ENCODE assay signal across 21 cellular contexts in the genomic region with DNA sequence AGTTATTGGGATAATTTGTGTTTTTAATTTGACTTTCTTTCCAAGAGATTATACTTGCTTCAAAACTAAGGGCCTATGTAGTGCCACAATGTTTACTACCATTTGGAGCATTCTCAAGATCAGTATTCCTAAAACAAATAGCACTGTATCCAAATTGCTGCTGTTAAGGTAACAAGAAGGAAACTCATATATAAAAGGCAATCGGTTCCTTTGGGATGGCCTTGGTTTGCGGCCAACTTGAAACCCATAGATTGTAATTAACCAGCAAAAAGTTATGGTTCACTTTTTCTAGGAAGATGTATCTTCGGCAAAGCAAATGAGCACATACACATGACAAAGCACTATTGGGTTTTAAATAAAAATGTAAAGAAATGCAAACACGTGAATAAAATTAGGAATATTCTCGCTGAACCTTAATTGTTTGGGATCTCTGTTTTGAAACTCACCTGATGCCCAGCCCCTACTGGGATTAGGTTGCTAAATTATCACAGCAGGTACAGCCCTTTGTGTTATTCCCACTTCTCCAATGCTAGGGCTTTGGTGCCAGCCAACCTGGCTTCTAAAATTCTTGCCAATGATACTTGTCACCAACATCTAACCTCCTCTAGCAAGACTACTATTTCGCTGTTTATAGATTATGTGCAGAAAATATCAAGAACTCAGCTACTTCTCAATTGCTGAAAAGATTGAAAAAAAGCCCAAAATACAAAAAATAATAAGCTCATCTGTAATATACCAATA. TPM values are rescaled to one million over a fixed set of nuclear protein-coding genes. Genes with fewer than 3 reads are reported as not detected.
DNase-seq lines count a peak whose midpoint lies in the region; ATAC-seq, FAIRE-seq and TF ChIP-seq lines count a peak whose summit lies in the region.
"Had no signal": no experiment of that assay in that cellular context is flagged by ENCODE, and none has a peak within 500 bp of the region (broad histone marks: within the 10 kb centered on the region; RNA-seq: fewer than 3 reads in every experiment).

No MANE protein-coding gene starts in this region.

- TF ChIP-seq RAD21 in A549 (conservative IDR thresholded peaks at IDR 0.05 in 1 of 2, IDR thresholded peaks at IDR 0.05 in 1 of 2), result no peak

- WGBS in A549 (ENCODE audit: missing lambda C conversion rate), result 90% methylated on average over 6 of the region's 6 CpGs

- TF ChIP-seq CTCF in A549 (IDR thresholded peaks at IDR 0.05), result no peak

- no peak for DNase-seq in A549 (ENCODE audit: low read depth in 1 of 2, low spot score in 1 of 2)
- DNase-seq in G401 (ENCODE audit: low spot score), result peak; percentile 75
- DNase-seq in NCI-H69 (lab: John Stamatoyannopoulos, UW), result peak; percentile 77
- DNase-seq in cerebellum (ENCODE audit: low spot score), result peak; percentile 65
- DNase-seq in COLO829 (ENCODE audit: low spot score), result no peak
- DNase-seq in KG1 (lab: John Stamatoyannopoulos, UW), result no peak
- no peak for DNase-seq in mucosa of gallbladder (ENCODE audit: low spot score)
- DNase-seq: AML-193; CD4-positive, alpha-beta T cell; DMS153; DMS79; GF-D8; GM23248; HCEC 1CT had no signal

- POLR2A ChIA-PET in A549 (lab: Yijun Ruan, JAX), result interaction anchor here (2.1 kb wide), 1 partner anchor 217 kb away, joined by 9 read pairs; no protein-coding TSS in a partner anchor

- H3K4me2 ChIP-seq in A549, result peak overlapping the region; percentile 18; the same call in 1 of the 3 replicates

- H3K4me1 ChIP-seq in A549, result peaks cover 53% of the 10 kb centered on the region

- in situ Hi-C loops in G401 (cut with HindIII; ENCODE audit: low sequenced_read_pairs), result no loop called here

- CTCF ChIA-PET in A549 (lab: Yijun Ruan, JAX), result interaction anchor here (0.9 to 4.2 kb wide), 18 partner anchors 14 to 335 kb away, joined by 3 to 56 read pairs (median 6); a partner anchor contains a TSS

- ATAC-seq in A549, result no peak
- no peak for ATAC-seq in HG03457 (IDR thresholded peaks at IDR 0.05; ENCODE audit: unreplicated experiment)
- ATAC-seq: GM12878 had no signal

- peak overlapping the region; percentile 94 to 96 for H3K27ac ChIP-seq in A549
- H3K27ac ChIP-seq: C4-2B, GM23248 had no signal

- H3K9me3 ChIP-seq in A549, result no peaks in the 10 kb centered on the region

- H3K4me3 ChIP-seq in A549, result no peak overlapping the region
- H3K4me3 ChIP-seq: GM12878, GM23248 had no signal

- no peak for TF ChIP-seq EP300 in A549 (IDR thresholded peaks at IDR 0.05)

- peak; percentile 13 for FAIRE-seq in A549 (lab: Jason Lieb, UNC)
- FAIRE-seq: A204.1, GM12878, GM19239, H54 had no signal

- no peak for TF ChIP-seq POLR2A in A549 (IDR thresholded peaks at IDR 0.05; ENCODE audit: low read length)

TF ChIP-seq in A549, 52 proteins besides CTCF, POLR2A, EP300 and RAD21:
- TF ChIP-seq PHF8 (IDR thresholded peaks at IDR 0.05; ENCODE audit: borderline replicate concordance, low read depth) (no peak), EHMT2 (IDR thresholded peaks at IDR 0.05; ENCODE audit: low read depth) (no peak), FOSB (CRISPR knock-in tag; IDR thresholded peaks at IDR 0.05) (no peak), RNF2 (IDR thresholded peaks at IDR 0.05; ENCODE audit: borderline replicate concordance, low read depth) (no peak), HOXA7 (CRISPR knock-in tag; IDR thresholded peaks at IDR 0.05) (no peak), NFE2L2 (conservative IDR thresholded peaks at IDR 0.05; ENCODE audit: low read length) (no peak), JUNB (IDR thresholded peaks at IDR 0.05) (no peak), BHLHE40 (IDR thresholded peaks at IDR 0.05; ENCODE audit: low read depth, low read length) (no peak), ZC3H11A (IDR thresholded peaks at IDR 0.05) (no peak), ZNF302 (CRISPR knock-in tag; IDR thresholded peaks at IDR 0.05) (no peak), TFCP2L1 (CRISPR knock-in tag; IDR thresholded peaks at IDR 0.05) (no peak), SREBF2 (IDR thresholded peaks at IDR 0.05) (no peak), MAZ (IDR thresholded peaks at IDR 0.05; ENCODE audit: borderline replicate concordance, low read depth, low read length) (no peak), POLR2AphosphoS2 (conservative IDR thresholded peaks at IDR 0.05; ENCODE audit: low read length) (no peak), ZFP36 (IDR thresholded peaks at IDR 0.05; ENCODE audit: borderline replicate concordance, partially characterized antibody) (no peak), RFX5 (IDR thresholded peaks at IDR 0.05) (no peak), JUN (IDR thresholded peaks at IDR 0.05) (no peak)
- TF ChIP-seq, protein P1, sequence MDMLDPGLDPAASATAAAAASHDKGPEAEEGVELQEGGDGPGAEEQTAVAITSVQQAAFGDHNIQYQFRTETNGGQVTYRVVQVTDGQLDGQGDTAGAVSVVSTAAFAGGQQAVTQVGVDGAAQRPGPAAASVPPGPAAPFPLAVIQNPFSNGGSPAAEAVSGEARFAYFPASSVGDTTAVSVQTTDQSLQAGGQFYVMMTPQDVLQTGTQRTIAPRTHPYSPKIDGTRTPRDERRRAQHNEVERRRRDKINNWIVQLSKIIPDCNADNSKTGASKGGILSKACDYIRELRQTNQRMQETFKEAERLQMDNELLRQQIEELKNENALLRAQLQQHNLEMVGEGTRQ (IDR thresholded peaks at IDR 0.05), result no peak
- TF ChIP-seq, protein P2, sequence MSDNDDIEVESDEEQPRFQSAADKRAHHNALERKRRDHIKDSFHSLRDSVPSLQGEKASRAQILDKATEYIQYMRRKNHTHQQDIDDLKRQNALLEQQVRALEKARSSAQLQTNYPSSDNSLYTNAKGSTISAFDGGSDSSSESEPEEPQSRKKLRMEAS (IDR thresholded peaks at IDR 0.05), result no peak
TF ChIP-seq in A549: peak in this region for 0.

RNA-seq across cellular contexts. Expression of a gene that starts 16.0 kb away (rescaled TPM):
- polyA plus RNA-seq in A549 (2011; rRNA removed) (1.8 and 2.0 TPM in 2 replicates), A549 (2017; fragmentation: RNase III; extraction: RNeasy Plus Mini Kit Qiagen cat#74134 plus additional on column Dnase treatment) (0.89 to 2.1 TPM (median 1.6 TPM) in 3 replicates)
- polyA plus RNA-seq in A549 (2012; cell fraction: cytosol; rRNA removed), result 0.48 and 0.52 TPM in 2 replicates
- 0.26 and 1.0 TPM in 2 replicates for polyA plus RNA-seq in A549 (2012; cell fraction: nucleus; rRNA removed)
- polyA minus RNA-seq in A549 (2011; rRNA and poly(A)+ RNA removed), result 1.1 and 1.2 TPM in 2 replicates
- total RNA-seq in G401 (2014; rRNA removed; shearing (Covaris generic)), result 0.27 and 0.49 TPM in 2 replicates
- total RNA-seq in cerebellum (not detected), mucosa of gallbladder (0.98 TPM)
- total RNA-seq: Daoy had no signal

RNA-seq across cellular contexts. Expression of a gene that starts 16.3 kb away (rescaled TPM):
- polyA plus RNA-seq in A549 (2011; rRNA removed) (31.7 and 45.7 TPM in 2 replicates), A549 (2017; fragmentation: RNase III; extraction: RNeasy Plus Mini Kit Qiagen cat#74134 plus additional on column Dnase treatment) (33.3 to 35.7 TPM (median 34.2 TPM) in 3 replicates)
- polyA plus RNA-seq in A549 (2012; cell fraction: cytosol; rRNA removed), result 19.0 and 20.5 TPM in 2 replicates
- polyA plus RNA-seq in A549 (2012; cell fraction: nucleus; rRNA removed), result 8.2 and 12.7 TPM in 2 replicates
- 4.7 TPM in 2 replicates for polyA minus RNA-seq in A549 (2011; rRNA and poly(A)+ RNA removed)
- 52.3 and 63.7 TPM in 2 replicates for total RNA-seq in G401 (2014; rRNA removed; shearing (Covaris generic))
- total RNA-seq in cerebellum (11.0 TPM), mucosa of gallbladder (8.0 TPM)

RNA-seq across cellular contexts. Expression of a gene that starts 16.3 kb away (rescaled TPM):
- polyA plus RNA-seq in A549 (2011; rRNA removed), result 10.9 and 11.2 TPM in 2 replicates
- 4.7 and 6.9 TPM in 2 replicates for polyA plus RNA-seq in A549 (2012; cell fraction: cytosol; rRNA removed)
- 4.6 and 5.0 TPM in 2 replicates for polyA plus RNA-seq in A549 (2012; cell fraction: nucleus; rRNA removed)
- 10.9 to 12.1 TPM (median 11.2 TPM) in 3 replicates for polyA plus RNA-seq in A549 (2017; fragmentation: RNase III; extraction: RNeasy Plus Mini Kit Qiagen cat#74134 plus additional on column Dnase treatment)
- 17.2 and 22.7 TPM in 2 replicates for polyA minus RNA-seq in A549 (2011; rRNA and poly(A)+ RNA removed)
- total RNA-seq in G401 (2014; rRNA removed; shearing (Covaris generic)), result 29.2 and 34.5 TPM in 2 replicates
- total RNA-seq in cerebellum, result 22.0 TPM
- 10.4 TPM for total RNA-seq in mucosa of gallbladder

RNA-seq across cellular contexts. Expression of a gene that starts 47.1 kb away (rescaled TPM):
- polyA plus RNA-seq in A549 (2011; rRNA removed) (145 and 173 TPM in 2 replicates), A549 (2017; fragmentation: RNase III; extraction: RNeasy Plus Mini Kit Qiagen cat#74134 plus additional on column Dnase treatment) (99.9 to 107 TPM (median 103 TPM) in 3 replicates)
- polyA plus RNA-seq in A549 (2012; cell fraction: cytosol; rRNA removed), result 20.7 and 22.5 TPM in 2 replicates
- 8.7 and 17.9 TPM in 2 replicates for polyA plus RNA-seq in A549 (2012; cell fraction: nucleus; rRNA removed)
- 40.8 and 40.9 TPM in 2 replicates for polyA minus RNA-seq in A549 (2011; rRNA and poly(A)+ RNA removed)
- total RNA-seq in G401 (2014; rRNA removed; shearing (Covaris generic)), result 39.1 and 44.6 TPM in 2 replicates
- total RNA-seq in cerebellum (49.0 TPM), mucosa of gallbladder (145 TPM)

RNA-seq across cellular contexts. Expression of a gene that starts 56.9 kb away (rescaled TPM):
- polyA plus RNA-seq in A549 (2011; rRNA removed), result 21.3 and 23.2 TPM in 2 replicates
- polyA plus RNA-seq in A549 (2012; cell fraction: cytosol; rRNA removed), result 7.1 and 8.2 TPM in 2 replicates
- 3.0 and 4.7 TPM in 2 replicates for polyA plus RNA-seq in A549 (2012; cell fraction: nucleus; rRNA removed)
- 22.6 to 24.0 TPM (median 22.9 TPM) in 3 replicates for polyA plus RNA-seq in A549 (2017; fragmentation: RNase III; extraction: RNeasy Plus Mini Kit Qiagen cat#74134 plus additional on column Dnase treatment)
- 9.9 and 10.5 TPM in 2 replicates for polyA minus RNA-seq in A549 (2011; rRNA and poly(A)+ RNA removed)
- total RNA-seq in G401 (2014; rRNA removed; shearing (Covaris generic)), result 31.0 and 44.0 TPM in 2 replicates
- 30.6 TPM for total RNA-seq in cerebellum
- 5.9 TPM for total RNA-seq in mucosa of gallbladder

Comparison
In these comparisons a context has a peak if more than half of its experiments do, and no peak if none do; other contexts are left out.
1. DNase-seq: peak in G401 (single experiment), NCI-H69 (single experiment) and cerebellum (single experiment); none in A549 (0 of 2), COLO829 (single experiment), KG1 (single experiment) and mucosa of gallbladder (single experiment).